8 cellular contexts compared by ENCODE assay signal in genomic region chr10:5811387-5811821, GRCh38. TPM values are rescaled to one million over a fixed set of nuclear protein-coding genes. Genes with fewer than 3 reads are reported as not detected.
DNase-seq lines count a peak whose midpoint lies in the region; ATAC-seq, FAIRE-seq and TF ChIP-seq lines count a peak whose summit lies in the region.

No MANE protein-coding gene starts in this region.

- POLR2A ChIA-PET in A549 (lab: Yijun Ruan, JAX) = interaction anchor here (1.2 kb wide), 1 partner anchor 79 kb away, joined by 3 read pairs; the partner anchor contains the start of genes ANKRD16 and FBH1

- no peak for TF ChIP-seq POLR2A in A549 (IDR thresholded peaks at IDR 0.05; ENCODE audit: low read length)

- no peaks in the 10 kb centered on the region for H3K9me3 ChIP-seq in A549

- DNase-seq in A549 (ENCODE audit: low read depth in 1 of 2, low spot score in 1 of 2) (peak in 1 of 2 experiments; percentile 6), GM06990 (ENCODE audit: extremely low read depth, insufficient read length) (no peak), SW480 (ENCODE audit: low spot score) (peak; percentile 34), fibroblast of pulmonary artery (ENCODE audit: low read depth) (peak; percentile 56), putamen (ENCODE audit: low spot score) (peak; percentile 4), DMS53 treated with DMSO at 0.1 percent for 48 hours (lab: John Stamatoyannopoulos, UW; ENCODE audit: unreplicated experiment) (no peak)

- peaks cover 41% of the 10 kb centered on the region for H3K4me1 ChIP-seq in A549

- H3K4me3 ChIP-seq in A549 (peak overlapping the region; percentile 97), GM06990 (replicated peaks; ENCODE audit: low read depth, low read length) (peak overlapping the region; percentile 93), fibroblast of pulmonary artery (replicated peaks; ENCODE audit: low read depth, low read length) (peak overlapping the region; percentile 92)

- H3K36me3 ChIP-seq in GM06990 (ENCODE audit: control insufficient read depth, insufficient read depth, low read length) = peaks cover 2% of the 10 kb centered on the region

- WGBS in A549 (ENCODE audit: missing lambda C conversion rate) = 7% methylated on average over 6 of the region's 6 CpGs

- TF ChIP-seq CTCF in A549 (IDR thresholded peaks at IDR 0.05) (no peak), GM06990 (IDR thresholded peaks at IDR 0.05; ENCODE audit: insufficient read depth, low read length, poor library complexity, severe bottlenecking) (no peak), fibroblast of pulmonary artery (IDR thresholded peaks at IDR 0.05; ENCODE audit: low read length, missing control alignments) (no peak)

- no peak for TF ChIP-seq EP300 in A549 (IDR thresholded peaks at IDR 0.05)

- CTCF ChIA-PET in A549 (lab: Yijun Ruan, JAX) = interaction anchor here (0.6 to 1.1 kb wide), 3 partner anchors 14 to 712 kb away, joined by 3 read pairs; no protein-coding TSS in a partner anchor

- no peak for ATAC-seq in A549
- no peak for ATAC-seq in esophagus mucosa
- ATAC-seq in GM19035 (IDR thresholded peaks at IDR 0.05; ENCODE audit: unreplicated experiment) = no peak

- H3K27me3 ChIP-seq in GM06990 (replicated peaks; ENCODE audit: control insufficient read depth, insufficient read depth, low read length) = no peaks in the 10 kb centered on the region

- peak overlapping the region; percentile 38 to 99; a peak in 3 of 6 replicates for H3K27ac ChIP-seq in A549

- no peak for TF ChIP-seq RAD21 in A549 (conservative IDR thresholded peaks at IDR 0.05 in 1 of 2, IDR thresholded peaks at IDR 0.05 in 1 of 2)

- peak overlapping the region; percentile 90 for H3K4me2 ChIP-seq in A549

- no peak for FAIRE-seq in A549 (lab: Jason Lieb, UNC)

TF ChIP-seq in A549, 52 proteins besides CTCF, POLR2A, EP300 and RAD21:
- no peak for TF ChIP-seq CHD4 (IDR thresholded peaks at IDR 0.05; ENCODE audit: borderline replicate concordance)
- no peak for TF ChIP-seq CBX2 (IDR thresholded peaks at IDR 0.05; ENCODE audit: borderline replicate concordance, low read depth)
- TF ChIP-seq ELK1 (IDR thresholded peaks at IDR 0.05; ENCODE audit: low read depth, low read length) = no peak
- TF ChIP-seq MAX (IDR thresholded peaks at IDR 0.05) = no peak
- no peak for TF ChIP-seq PHF8 (IDR thresholded peaks at IDR 0.05; ENCODE audit: borderline replicate concordance, low read depth)
- no peak for TF ChIP-seq RARB (CRISPR knock-in tag; IDR thresholded peaks at IDR 0.05)
- no peak for TF ChIP-seq MYC (IDR thresholded peaks at IDR 0.05; ENCODE audit: borderline replicate concordance, low read length)
- TF ChIP-seq HOXA7 (CRISPR knock-in tag; IDR thresholded peaks at IDR 0.05) = no peak
- no peak for TF ChIP-seq ZFP36 (IDR thresholded peaks at IDR 0.05; ENCODE audit: borderline replicate concordance, partially characterized antibody)
- no peak for TF ChIP-seq CEBPB (IDR thresholded peaks at IDR 0.05)
- no peak for TF ChIP-seq NR3C1 (IDR thresholded peaks at IDR 0.05)

RNA-seq across cellular contexts. Expression of gene GDI2, which starts 1.8 kb away (rescaled TPM):
- polyA plus RNA-seq in A549 (2011; rRNA removed) = 229 and 278 TPM in 2 replicates
- 101 and 110 TPM in 2 replicates for polyA plus RNA-seq in A549 (2012; cell fraction: cytosol; rRNA removed)
- 74.0 and 84.7 TPM in 2 replicates for polyA plus RNA-seq in A549 (2012; cell fraction: nucleus; rRNA removed)
- polyA plus RNA-seq in A549 (2017; fragmentation: RNase III; extraction: RNeasy Plus Mini Kit Qiagen cat#74134 plus additional on column Dnase treatment) = 289 to 317 TPM (median 304 TPM) in 3 replicates
- 116 and 159 TPM in 2 replicates for polyA minus RNA-seq in A549 (2011; rRNA and poly(A)+ RNA removed)
- 164 TPM for total RNA-seq in esophagus mucosa

Comparison
In these comparisons a context has a peak if more than half of its experiments do, and no peak if none do; other contexts are left out.
1. DNase-seq: peak in SW480 (single experiment), fibroblast of pulmonary artery (single experiment) and putamen (single experiment); none in GM06990 (single experiment) and DMS53 treated with DMSO at 0.1 percent for 48 hours (single experiment).
2. Peak in every context shown above with its lines, with median percentiles within 50 percentile points of each other: H3K4me3 ChIP-seq.